In the genomic region with DNA sequence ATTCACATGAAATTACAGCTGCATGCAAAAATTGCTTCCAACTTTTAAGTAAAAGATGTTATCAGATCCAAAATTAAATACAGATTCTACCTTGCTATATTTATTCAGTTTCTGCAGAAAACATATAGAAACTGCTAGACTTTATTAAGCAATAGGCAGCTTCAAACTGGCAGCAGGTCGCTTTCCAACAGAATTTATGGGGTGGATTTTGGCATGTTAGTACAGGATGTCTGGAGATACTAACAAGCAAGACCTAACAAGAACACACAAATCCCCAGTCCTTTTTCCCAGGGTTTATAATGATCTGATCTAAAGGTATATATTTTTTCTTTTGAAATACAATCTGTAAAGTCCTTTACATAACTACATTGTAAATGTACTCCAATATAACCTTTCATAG, we compare ENCODE assay signal across 18 cellular contexts. TPM values are rescaled to one million over a fixed set of nuclear protein-coding genes. Genes with fewer than 3 reads are reported as not detected.
DNase-seq lines count a peak whose midpoint lies in the region; ATAC-seq, FAIRE-seq and TF ChIP-seq lines count a peak whose summit lies in the region.
"Had no signal": no experiment of that assay in that cellular context is flagged by ENCODE, and none has a peak within 500 bp of the region (broad histone marks: within the 10 kb centered on the region; RNA-seq: fewer than 3 reads in every experiment).

No MANE protein-coding gene starts in this region.

- intact Hi-C loops in prostate gland (cut with DNase I), result no loop called here
- intact Hi-C loops in mucosa of descending colon (cut with DNase I, micrococcal nuclease), result no loop called here

- peaks cover 4% of the 10 kb centered on the region for H3K4me1 ChIP-seq in prostate gland (replicated peaks)
- H3K4me1 ChIP-seq in mucosa of descending colon (ENCODE audit: low read depth), result no peaks in the 10 kb centered on the region

- H3K36me3 ChIP-seq in bronchial epithelial cell (ENCODE audit: control insufficient read depth, insufficient read depth, low read length) (no peaks in the 10 kb centered on the region), prostate gland (no peaks in the 10 kb centered on the region), mucosa of descending colon (ENCODE audit: low read depth) (no peaks in the 10 kb centered on the region)

- 26% methylated on average over 1 of the region's 1 CpG for WGBS in prostate gland

- TF ChIP-seq POLR2A in GM12892 (IDR thresholded peaks at IDR 0.05; ENCODE audit: low read depth, low read length) (no peak), prostate gland (IDR thresholded peaks at IDR 0.05) (no peak)

- H3K27ac ChIP-seq in prostate gland (peak overlapping the region; percentile 64 to 73), coronary artery (no peak overlapping the region)
- H3K27ac ChIP-seq: A549, GM23248 had no signal

- H3K4me3 ChIP-seq in bronchial epithelial cell (ENCODE audit: low read depth, low read length), result no peak overlapping the region
- no peak overlapping the region for H3K4me3 ChIP-seq in prostate gland
- no peak overlapping the region for H3K4me3 ChIP-seq in coronary artery
- no peak overlapping the region for H3K4me3 ChIP-seq in mucosa of descending colon
- H3K4me3 ChIP-seq: A549, GM23248 had no signal

- TF ChIP-seq CTCF in bronchial epithelial cell (IDR thresholded peaks at IDR 0.05; ENCODE audit: insufficient read depth, low read length, severe bottlenecking) (no peak), prostate gland (IDR thresholded peaks at IDR 0.05) (no peak), coronary artery (IDR thresholded peaks at IDR 0.05) (no peak), mucosa of descending colon (IDR thresholded peaks at IDR 0.05) (no peak)

- H3K27me3 ChIP-seq in bronchial epithelial cell (ENCODE audit: control insufficient read depth, insufficient read depth, low read length) (no peaks in the 10 kb centered on the region), prostate gland (replicated peaks; ENCODE audit: insufficient read depth) (no peaks in the 10 kb centered on the region)

- no peak for ATAC-seq in mucosa of descending colon
- ATAC-seq in HG02852 (IDR thresholded peaks at IDR 0.05; ENCODE audit: unreplicated experiment), result no peak
- ATAC-seq: A549, SK-N-SH treated with all-trans-retinoic acid at 6 μM for 48 hours had no signal

- DNase-seq in GM12892 (ENCODE audit: insufficient read length) (no peak), NCI-H1694 (lab: John Stamatoyannopoulos, UW) (peak; percentile 3), bronchial epithelial cell (ENCODE audit: low read depth) (peak; percentile 78), prostate gland (ENCODE audit: low spot score) (peak; percentile 77), coronary artery (ENCODE audit: low spot score) (no peak), mucosa of descending colon (no peak)
- DNase-seq: GM23248, H9, HFFc6, NCI-H1092 treated with DMSO at 0.1 percent for 48 hours, NCI-H2081 treated with DMSO at 0.1 percent for 48 hours, NCI-H446 treated with DMSO at 0.1 percent for 48 hours, NCI-H526 treated with DMSO at 0.1 percent for 48 hours, OCI-M1, SHP77 treated with DMSO at 0.1 percent for 48 hours had no signal

- peak; percentile 36 for FAIRE-seq in GM12892 (lab: Jason Lieb, UNC)
- FAIRE-seq in bronchial epithelial cell (lab: Jason Lieb, UNC), result no peak
- FAIRE-seq: A549 had no signal

- H3K9me3 ChIP-seq in prostate gland, result no peaks in the 10 kb centered on the region
- H3K9me3 ChIP-seq in mucosa of descending colon, result no peaks in the 10 kb centered on the region
- H3K9me3 ChIP-seq: A549 had no signal

RNA-seq across cellular contexts. Expression of a gene that starts 27.5 kb away (rescaled TPM):
- 34.0 TPM for polyA plus RNA-seq in GM12892 (2012; ENCODE audit: missing spikeins)
- total RNA-seq in bronchial epithelial cell (10.3 and 12.4 TPM in 2 replicates), prostate gland (10 to 100 TPM; 27.6 to 56.1 TPM), mucosa of descending colon (10 to 100 TPM; 13.4 to 24.6 (median 13.8) TPM)

Comparison
In these comparisons a context has a peak if more than half of its experiments do, and no peak if none do; other contexts are left out.
1. DNase-seq: peak in NCI-H1694 (single experiment), bronchial epithelial cell (single experiment) and prostate gland (single experiment); none in GM12892 (single experiment), coronary artery (single experiment) and mucosa of descending colon (0 of 3).
2. H3K27ac ChIP-seq: peak in prostate gland (2 of 2); none in coronary artery (0 of 2).